ENCODE assay signal across 19 cellular contexts in the genomic region with DNA sequence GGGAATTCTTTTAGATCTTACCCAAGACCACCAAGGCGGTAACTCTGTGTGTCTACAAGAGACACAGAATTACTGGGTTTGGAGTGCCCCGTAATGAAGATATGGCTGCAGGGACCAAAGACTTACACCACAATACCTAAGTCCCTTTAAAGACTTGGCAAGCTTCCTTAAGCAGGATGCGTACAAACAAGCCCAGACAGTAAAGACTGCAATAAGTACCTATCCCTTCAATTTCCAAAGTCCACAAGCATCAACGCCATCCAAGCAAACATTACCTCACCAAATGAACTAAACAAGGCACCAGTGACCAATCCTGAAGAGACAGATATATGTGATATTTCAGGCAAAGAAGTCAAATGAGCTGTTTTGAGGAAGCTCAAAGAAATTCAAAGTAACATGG. TPM values are rescaled to one million over a fixed set of nuclear protein-coding genes. Genes with fewer than 3 reads are reported as not detected.
A peak's percentile ranks its signal among the peaks of the same experiment; 100 is the strongest.
DNase-seq lines count a peak whose midpoint lies in the region; ATAC-seq and TF ChIP-seq lines count a peak whose summit lies in the region.
"Had no signal": no experiment of that assay in that cellular context is flagged by ENCODE, and none has a peak within 500 bp of the region (broad histone marks: within the 10 kb centered on the region; RNA-seq: fewer than 3 reads in every experiment).

No MANE protein-coding gene starts in this region.

- POLR2A ChIA-PET in MCF 10A (lab: Yijun Ruan, JAX): interaction anchor here (1.2 to 2.6 kb wide), 2 partner anchors 9 to 12 kb away, joined by 3 to 14 read pairs; no protein-coding TSS in a partner anchor

- no peaks in the 10 kb centered on the region for H3K4me1 Mint-ChIP-seq in MCF 10A (ENCODE audit: insufficient read depth, unreplicated experiment)
- H3K4me1 Mint-ChIP-seq: CD8-positive, alpha-beta memory T cell; H9 had no signal

- peak; percentile 92 for ATAC-seq in left colon
- ATAC-seq: GM12878 had no signal

- H3K27ac ChIP-seq in breast epithelium (no peak overlapping the region), epithelial cell of prostate (no peak overlapping the region), dorsolateral prefrontal cortex (no peak overlapping the region)
- H3K27ac ChIP-seq: BLaER1 had no signal

- H3K36me3 Mint-ChIP-seq in MCF 10A (ENCODE audit: insufficient read depth, unreplicated experiment): no peaks in the 10 kb centered on the region
- H3K36me3 Mint-ChIP-seq: CD8-positive, alpha-beta memory T cell had no signal

- no peaks in the 10 kb centered on the region for H3K4me1 ChIP-seq in breast epithelium
- H3K4me1 ChIP-seq: BLaER1 had no signal

- peaks cover 1% of the 10 kb centered on the region for H3K9me3 Mint-ChIP-seq in MCF 10A (ENCODE audit: unreplicated experiment)

- H3K27ac Mint-ChIP-seq in MCF 10A (ENCODE audit: low read depth, unreplicated experiment): no peak overlapping the region
- H3K27ac Mint-ChIP-seq: CD8-positive, alpha-beta memory T cell; H9 had no signal

- no TSS peak for BruUV-seq in MCF 10A (replicated peaks; lab: Mats Ljungman, UMichigan)

- H3K9me3 ChIP-seq in breast epithelium: no peaks in the 10 kb centered on the region
- H3K9me3 ChIP-seq: BLaER1 had no signal

- DNase-seq in MCF 10A (ENCODE audit: unreplicated experiment) (peak; percentile 33), breast epithelium (ENCODE audit: low spot score in 2 of 2) (no peak), epithelial cell of prostate (ENCODE audit: low read depth, low spot score) (peak; percentile 36), left colon (no peak), cortex of kidney (lab: John Stamatoyannopoulos, UW) (no peak), NCI-H187 (lab: John Stamatoyannopoulos, UW) (no peak), dorsolateral prefrontal cortex (no peak)
- DNase-seq: 8988T; CD8-positive, alpha-beta memory T cell; COR-L47; DMS 273 treated with DMSO at 0.1 percent for 48 hours; DMS53; DND-41; EL; H9 had no signal

- peaks cover 0 to 41% of the 10 kb centered on the region in 2 donors for H3K27me3 ChIP-seq in breast epithelium
- peaks cover 0 to 75% (median 32%) of the 10 kb centered on the region in 45 donors for H3K27me3 ChIP-seq in dorsolateral prefrontal cortex

- TF ChIP-seq POLR2A in breast epithelium (IDR thresholded peaks at IDR 0.05): no peak

- intact Hi-C loops in MCF 10A (cut with micrococcal nuclease): no loop called here
- intact Hi-C loops in breast epithelium (cut with DNase I; ENCODE audit: low total_unique reads): no loop called here
- intact Hi-C loops in left colon (cut with DNase I, micrococcal nuclease): no loop called here
- intact Hi-C loops in dorsolateral prefrontal cortex (cut with DNase I): no loop called here

- H3K36me3 ChIP-seq in breast epithelium: no peaks in the 10 kb centered on the region
- H3K36me3 ChIP-seq: BLaER1 had no signal

- H3K27me3 Mint-ChIP-seq in MCF 10A (ENCODE audit: insufficient read depth, unreplicated experiment): peaks cover 69% of the 10 kb centered on the region

- no peak overlapping the region for H3K4me3 Mint-ChIP-seq in MCF 10A (ENCODE audit: unreplicated experiment)
- H3K4me3 Mint-ChIP-seq: CD8-positive, alpha-beta memory T cell; H9 had no signal

- H3K4me3 ChIP-seq in breast epithelium: no peak overlapping the region
- H3K4me3 ChIP-seq in dorsolateral prefrontal cortex: no peak overlapping the region
- H3K4me3 ChIP-seq: BLaER1, GM12878 had no signal

- TF ChIP-seq CTCF in MCF 10A (IDR thresholded peaks at IDR 0.05; ENCODE audit: unreplicated experiment): no peak
- TF ChIP-seq CTCF in breast epithelium (IDR thresholded peaks at IDR 0.05): no peak
- no peak for TF ChIP-seq CTCF in dorsolateral prefrontal cortex (IDR thresholded peaks at IDR 0.05 in 54 of 56, conservative IDR thresholded peaks at IDR 0.05 in 2 of 56; ENCODE audit: low read depth in 1 of 56, partially characterized antibody in 56 of 56)

- CTCF ChIA-PET in MCF 10A (lab: Yijun Ruan, JAX): interaction anchor here (0.7 to 1.1 kb wide), 2 partner anchors 68 to 182 kb away, joined by 3 read pairs; no protein-coding TSS in a partner anchor

RNA-seq across cellular contexts. Expression of a gene that starts 42.3 kb away (rescaled TPM):
- total RNA-seq in MCF 10A (2022): 0.09 and 0.17 TPM in 2 replicates
- 10 to 100 TPM in 1 of 3 donors, 1 to 10 TPM in 2; 1.1 to 17.1 (median 3.9) TPM for total RNA-seq in breast epithelium
- total RNA-seq in left colon: 10 to 100 TPM; 37.1 to 43.0 TPM
- total RNA-seq in dorsolateral prefrontal cortex: 1 to 10 TPM; 1.5 to 8.6 (median 4.8) TPM
- total RNA-seq: A673; CD8-positive, alpha-beta memory T cell; G401 had no signal

Comparison
In these comparisons a context has a peak if more than half of its experiments do, and no peak if none do; other contexts are left out.
1. DNase-seq: peak in MCF 10A (single experiment) and epithelial cell of prostate (single experiment); none in breast epithelium (0 of 2), left colon (0 of 2), cortex of kidney (single experiment), NCI-H187 (0 of 2) and dorsolateral prefrontal cortex (0 of 10).